ENCODE assay signal across 9 cellular contexts in genomic region chr7:123936388-123936787, GRCh38. TPM values are rescaled to one million over a fixed set of nuclear protein-coding genes. Genes with fewer than 3 reads are reported as not detected.
"Had no signal": no experiment of that assay in that cellular context is flagged by ENCODE, and none has a peak within 500 bp of the region (broad histone marks: within the 10 kb centered on the region; RNA-seq: fewer than 3 reads in every experiment).

No MANE protein-coding gene starts in this region.

- H3K4me3 ChIP-seq: GM23338 had no signal

- H3K4me1 Mint-ChIP-seq: IgD-negative memory B cell had no signal

- ATAC-seq: GM23338, HepG2 had no signal

- H3K36me3 Mint-ChIP-seq: IgD-negative memory B cell had no signal

- H3K27ac Mint-ChIP-seq: GM23338, H9, HFFc6, IgD-negative memory B cell had no signal

- DNase-seq: H9, HCEC 1CT, HFFc6 had no signal

- H3K4me3 Mint-ChIP-seq: GM23338, H9, HFFc6, IgD-negative memory B cell had no signal

- H3K27ac ChIP-seq: HL-60 had no signal

- H3K4me2 ChIP-seq: GM23338 had no signal

- H2AFZ ChIP-seq: GM23338 had no signal

RNA-seq across cellular contexts. Expression of gene SPAM1, which starts 11.3 kb away (rescaled TPM):
- total RNA-seq: GM23338, H1, H9, HepG2, HFFc6, HT1080 had no signal
- polyA plus RNA-seq: GM23338, H1, HepG2, IgD-negative memory B cell had no signal
